ENCODE assay signal across 7 cellular contexts in genomic region chr14:105327695-105328045, GRCh38. TPM values are rescaled to one million over a fixed set of nuclear protein-coding genes. Genes with fewer than 3 reads are reported as not detected.
DNase-seq lines count a peak whose midpoint lies in the region; ATAC-seq and TF ChIP-seq lines count a peak whose summit lies in the region.
"Not testable (repeated sequence)": the region's sequence is repeated elsewhere in the genome, so short reads cannot be mapped to it uniquely, and the experiment has no call there.

No MANE protein-coding gene starts in this region.

- H3K79me2 ChIP-seq in GM23338 (replicated peaks; ENCODE audit: insufficient read depth) (peaks cover 89% of the 10 kb centered on the region), neural cell (replicated peaks; ENCODE audit: insufficient read depth, low read length) (peaks cover 63% of the 10 kb centered on the region)

- not testable (repeated sequence) for TF ChIP-seq EP300 in neural cell (conservative IDR thresholded peaks at IDR 0.05; ENCODE audit: poor library complexity, severe bottlenecking)

- POLR2A ChIA-PET in WTC11 (lab: Charles Lee), result not testable (repeated sequence)

- TF ChIP-seq CTCF in GM23338 (conservative IDR thresholded peaks at IDR 0.05; ENCODE audit: low read depth in 2 of 2); WTC11 (IDR thresholded peaks at IDR 0.05); heart right ventricle (IDR thresholded peaks at IDR 0.05); neural cell (IDR thresholded peaks at IDR 0.05; ENCODE audit: poor library complexity, severe bottlenecking); psoas muscle (IDR thresholded peaks at IDR 0.05): not testable (repeated sequence)

- H3K9ac ChIP-seq in neural cell (ENCODE audit: low read length), result not testable (repeated sequence)

- not testable (repeated sequence) for H3K27ac ChIP-seq in GM23338 (ENCODE audit: low read depth); right cardiac atrium (ENCODE audit: low read length); neural cell (ENCODE audit: low read length)
- peak overlapping the region in 6 of 10 donors; percentile 33 to 75 (median 44) for H3K27ac ChIP-seq in heart right ventricle
- H3K27ac ChIP-seq in psoas muscle, result peak overlapping the region; percentile 92
- peak overlapping the region; percentile 1 for H3K27ac ChIP-seq in substantia nigra (ENCODE audit: low read depth, low read length, poor library complexity, severe bottlenecking)

- H3K27me3 Mint-ChIP-seq in GM23338 (ENCODE audit: insufficient read depth, low read depth, poor library complexity), result peaks cover 20% of the 10 kb centered on the region
- H3K27me3 Mint-ChIP-seq in WTC11 (ENCODE audit: low read depth), result not testable (repeated sequence)

- ATAC-seq in GM23338 (peak; percentile 4; the same call in 2 of the 3 replicates), psoas muscle (peak in 1 of 4 donors; percentile 48)
- not testable (repeated sequence) for ATAC-seq in WTC11, heart right ventricle, right cardiac atrium

- H2AFZ ChIP-seq in GM23338; neural cell (ENCODE audit: low read depth, low read length): not testable (repeated sequence)

- H4K20me1 ChIP-seq in GM23338 (replicated peaks; ENCODE audit: insufficient read depth) (peaks cover 55% of the 10 kb centered on the region), neural cell (ENCODE audit: insufficient read depth) (peaks cover 22% of the 10 kb centered on the region)

- TF ChIP-seq RAD21 in neural cell (conservative IDR thresholded peaks at IDR 0.05), result not testable (repeated sequence)

- H3K27ac Mint-ChIP-seq in GM23338, WTC11: not testable (repeated sequence)

- H3K36me3 ChIP-seq in GM23338 (ENCODE audit: insufficient read depth); heart right ventricle; neural cell (ENCODE audit: insufficient read depth, low read length); psoas muscle (ENCODE audit: insufficient read depth in 1 of 2, low read depth in 1 of 2): not testable (repeated sequence)

- not testable (repeated sequence) for H3K4me3 Mint-ChIP-seq in GM23338, WTC11

- DNase-seq in GM23338 (ENCODE audit: low spot score); WTC11 (ENCODE audit: low spot score); heart right ventricle; psoas muscle: not testable (repeated sequence)
- DNase-seq in right cardiac atrium, result peak in 2 of 3 donors; percentile 32 to 59
- peak in 1 of 49 donors; percentile 87 for DNase-seq in substantia nigra (lab: John Stamatoyannopoulos, UW)

- H3K9me2 ChIP-seq in GM23338 (ENCODE audit: insufficient read depth); neural cell (ENCODE audit: insufficient read depth, low read length): not testable (repeated sequence)

- H3K4me2 ChIP-seq in GM23338, result peak overlapping the region; percentile 32; the same call in 1 of the 2 replicates
- H3K4me2 ChIP-seq in neural cell (ENCODE audit: low read length), result not testable (repeated sequence)

- H3K36me3 Mint-ChIP-seq in GM23338 (ENCODE audit: low read depth); WTC11: not testable (repeated sequence)

- not testable (repeated sequence) for H3K9me3 ChIP-seq in heart right ventricle; right cardiac atrium (ENCODE audit: control insufficient read depth, low read length); neural cell (ENCODE audit: low read length); psoas muscle

- intact Hi-C loops in heart right ventricle (cut with DNase I); right cardiac atrium (cut with DNase I); psoas muscle (cut with DNase I): not testable (repeated sequence)

- not testable (repeated sequence) for H3F3A ChIP-seq in GM23338 (replicated peaks; ENCODE audit: low read depth); neural cell (ENCODE audit: insufficient read depth, low read length, poor library complexity, severe bottlenecking)

- H3K9me3 Mint-ChIP-seq in GM23338, WTC11: not testable (repeated sequence)

- peaks cover 42% of the 10 kb centered on the region for H3K4me1 ChIP-seq in GM23338 (ENCODE audit: insufficient read depth)
- H3K4me1 ChIP-seq in heart right ventricle, result peaks cover 45 to 99% (median 87%) of the 10 kb centered on the region in 9 donors
- peaks cover 29% of the 10 kb centered on the region for H3K4me1 ChIP-seq in right cardiac atrium (ENCODE audit: control insufficient read depth, insufficient read depth, low read length)
- H3K4me1 ChIP-seq in psoas muscle, result peaks cover 86% of the 10 kb centered on the region

- CTCF ChIA-PET in WTC11 (lab: Charles Lee), result interaction anchor here (1.0 to 1.6 kb wide), 3 partner anchors 10 to 153 kb away, joined by 3 to 5 read pairs (median 4); no protein-coding TSS in a partner anchor

- peaks cover 76% of the 10 kb centered on the region for H3K4me1 Mint-ChIP-seq in GM23338
- peaks cover 69% of the 10 kb centered on the region for H3K4me1 Mint-ChIP-seq in WTC11

- 61 to 63% methylated on average over 17 of the region's 17 CpGs for WGBS in heart right ventricle, 2 donors
- 53% methylated on average over 17 of the region's 17 CpGs for WGBS in right cardiac atrium
- 24 to 35% (median 31%) methylated on average over 16 to 17 of the region's 17 CpGs for WGBS in psoas muscle, 3 donors

- H3K27me3 ChIP-seq in GM23338 (ENCODE audit: insufficient read depth); heart right ventricle; right cardiac atrium (ENCODE audit: control insufficient read depth, insufficient read depth); neural cell (ENCODE audit: insufficient read depth, low read depth, low read length); psoas muscle (ENCODE audit: insufficient read depth in 3 of 3, low read length in 2 of 3): not testable (repeated sequence)

- H3K4me3 ChIP-seq in GM23338; heart right ventricle; right cardiac atrium (ENCODE audit: low read length): not testable (repeated sequence)
- H3K4me3 ChIP-seq in neural cell (ENCODE audit: low read length), result peak overlapping the region; percentile 42
- H3K4me3 ChIP-seq in psoas muscle, result peak overlapping the region; percentile 51

TF ChIP-seq in WTC11, 78 proteins besides CTCF, POLR2A, EP300 and RAD21:
- TF ChIP-seq MAX (CRISPR knock-in tag; IDR thresholded peaks at IDR 0.05), result 0 out of 2 replicates have a peak, but pooled peaks have one; percentile 30

RNA-seq across cellular contexts. Expression of gene PACS2, which starts 13.1 kb away (rescaled TPM):
- total RNA-seq in GM23338 (2014; rRNA removed; shearing (Covaris generic)), result 67.7 and 79.0 TPM in 2 replicates
- polyA plus RNA-seq in GM23338 (2016; fragmentation: Nextera tagmentation; extraction: Ambion mirVana) (22.5 and 27.5 TPM in 2 replicates), heart right ventricle (100 to 1,000 TPM in 1 of 2 donors, 10 to 100 TPM in 1; 42.9 to 123 TPM), right cardiac atrium (63.0 TPM), neural cell (77.7 and 110 TPM in 2 replicates), psoas muscle (10 to 100 TPM; 57.1 to 83.1 (median 65.1) TPM)
- total RNA-seq in WTC11 (2021) (90.7 to 100 TPM (median 98.0 TPM) in 3 replicates), heart right ventricle (10 to 100 TPM; 41.8 to 78.9 (median 54.6) TPM), right cardiac atrium (10 to 100 TPM; 50.6 to 67.0 (median 64.4) TPM), psoas muscle (10 to 100 TPM; 67.8 to 79.1 (median 75.3) TPM)
- 133 and 151 TPM in 2 replicates for polyA minus RNA-seq in neural cell

RNA-seq across cellular contexts. Expression of gene BRF1, which starts 26.9 kb away (rescaled TPM):
- total RNA-seq in GM23338 (2014; rRNA removed; shearing (Covaris generic)), result 27.8 and 29.9 TPM in 2 replicates
- 7.6 and 8.6 TPM in 2 replicates for polyA plus RNA-seq in GM23338 (2016; fragmentation: Nextera tagmentation; extraction: Ambion mirVana)
- total RNA-seq in WTC11 (2021), result 23.9 to 26.5 TPM (median 26.4 TPM) in 3 replicates
- 10 to 100 TPM; 12.7 to 18.9 (median 16.2) TPM for total RNA-seq in heart right ventricle
- polyA plus RNA-seq in heart right ventricle, result 10 to 100 TPM; 12.9 to 30.8 TPM
- total RNA-seq in right cardiac atrium, result 10 to 100 TPM; 18.1 to 21.1 (median 18.4) TPM
- polyA plus RNA-seq in right cardiac atrium, result 17.9 TPM
- 69.4 and 71.1 TPM in 2 replicates for polyA plus RNA-seq in neural cell
- 86.7 and 96.7 TPM in 2 replicates for polyA minus RNA-seq in neural cell
- 10 to 100 TPM; 17.1 to 26.2 (median 20.9) TPM for total RNA-seq in psoas muscle
- polyA plus RNA-seq in psoas muscle, result 10 to 100 TPM; 12.9 to 15.3 (median 13.4) TPM
